ENCODE assay signal across 8 cellular contexts in genomic region chr15:49235446-49236207, GRCh38.
DNase-seq lines count a peak whose midpoint lies in the region; ATAC-seq and TF ChIP-seq lines count a peak whose summit lies in the region.

No MANE protein-coding gene starts in this region.

- no peak overlapping the region for H3K4me3 Mint-ChIP-seq in activated naive CD4-positive, alpha-beta T cell treated with anti-CD3 and anti-CD28 coated beads for 36 hours
- no peak overlapping the region for H3K4me3 Mint-ChIP-seq in glutamatergic neuron (ENCODE audit: unreplicated experiment)

- no TSS peak for BruUV-seq in Panc1 (replicated peaks; lab: Mats Ljungman, UMichigan)

- intact Hi-C loops in Panc1 (cut with micrococcal nuclease; ENCODE audit: unreplicated experiment), result loop anchor here (1.0 to 10.0 kb wide), 4 partner anchors 186 to 909 kb away; no protein-coding TSS in a partner anchor
- intact Hi-C loops in activated naive CD4-positive, alpha-beta T cell treated with anti-CD3 and anti-CD28 coated beads for 36 hours (cut with micrococcal nuclease), result loop anchor here (1.0 to 5.0 kb wide), 5 partner anchors 187 to 910 kb away; no protein-coding TSS in a partner anchor

- in situ Hi-C loops in Panc1 (cut with HindIII; ENCODE audit: low pct_unique_long_range_greater_than_20kb, low sequenced_read_pairs), result no loop called here

- no peaks in the 10 kb centered on the region for H3K9me3 ChIP-seq in Panc1 (ENCODE audit: control insufficient read depth, insufficient read depth, low read depth, low read length)

- peaks cover 3% of the 10 kb centered on the region for H3K4me1 Mint-ChIP-seq in activated naive CD4-positive, alpha-beta T cell treated with anti-CD3 and anti-CD28 coated beads for 36 hours (ENCODE audit: low read depth)
- H3K4me1 Mint-ChIP-seq in glutamatergic neuron (ENCODE audit: low read depth, unreplicated experiment), result peaks cover 4% of the 10 kb centered on the region

- DNase-seq in Daoy (ENCODE audit: low read depth) (peak; percentile 54), HS-5 (ENCODE audit: low read depth) (peak; percentile 74), Panc1 (ENCODE audit: low read depth, low spot score) (peak; percentile 56), glutamatergic neuron (peak; percentile 62), pons (ENCODE audit: low spot score) (peak; percentile 96), mesenteric fat pad (ENCODE audit: low spot score) (no peak)
- DNase-seq in activated naive CD4-positive, alpha-beta T cell treated with anti-CD3 and anti-CD28 coated beads for 36 hours, result peak; percentile 67

- H3K9me3 Mint-ChIP-seq in activated naive CD4-positive, alpha-beta T cell treated with anti-CD3 and anti-CD28 coated beads for 36 hours, result no peaks in the 10 kb centered on the region
- peaks cover 2% of the 10 kb centered on the region for H3K9me3 Mint-ChIP-seq in glutamatergic neuron (ENCODE audit: unreplicated experiment)

- ATAC-seq in GM21390 (IDR thresholded peaks at IDR 0.05; ENCODE audit: unreplicated experiment) (peak; percentile 93), Panc1 (peak; percentile 93)

- H3K36me3 Mint-ChIP-seq in activated naive CD4-positive, alpha-beta T cell treated with anti-CD3 and anti-CD28 coated beads for 36 hours (ENCODE audit: low read depth), result peaks cover 32% of the 10 kb centered on the region
- H3K36me3 Mint-ChIP-seq in glutamatergic neuron (ENCODE audit: unreplicated experiment), result peaks cover 4% of the 10 kb centered on the region

- CTCF ChIA-PET in Panc1 (lab: Charles Lee), result interaction anchor here (0.9 kb wide), 1 partner anchor 187 kb away, joined by 3 read pairs; no protein-coding TSS in a partner anchor
- CTCF ChIA-PET in activated naive CD4-positive, alpha-beta T cell treated with anti-CD3 and anti-CD28 coated beads for 36 hours (lab: Charles Lee), result interaction anchor here (0.6 to 2.9 kb wide), 10 partner anchors 80 to 1205 kb away, joined by 3 to 31 read pairs (median 4); partner anchors contain the start of genes COPS2 and FGF7

- H3K4me3 ChIP-seq in Panc1 (ENCODE audit: low read depth in 2 of 2, low read length in 2 of 2), result no peak overlapping the region

- peak; percentile 79 for TF ChIP-seq CTCF in Panc1 (IDR thresholded peaks at IDR 0.05)
- peak; percentile 69 for TF ChIP-seq CTCF in glutamatergic neuron (IDR thresholded peaks at IDR 0.05; ENCODE audit: partially characterized antibody, unreplicated experiment)

- POLR2A ChIA-PET in Panc1 (lab: Charles Lee), result no interaction called here

- no peaks in the 10 kb centered on the region for H3K4me1 ChIP-seq in Panc1 (ENCODE audit: control insufficient read depth, insufficient read depth, low read length)

- H3K36me3 ChIP-seq in Panc1 (ENCODE audit: control insufficient read depth, insufficient read depth, low read length), result peaks cover 4% of the 10 kb centered on the region; the same call in 1 of the 2 replicates

- H3K27me3 Mint-ChIP-seq in activated naive CD4-positive, alpha-beta T cell treated with anti-CD3 and anti-CD28 coated beads for 36 hours (ENCODE audit: low read depth), result no peaks in the 10 kb centered on the region
- H3K27me3 Mint-ChIP-seq in glutamatergic neuron (ENCODE audit: unreplicated experiment), result no peaks in the 10 kb centered on the region

- no peak overlapping the region for H3K27ac ChIP-seq in Panc1 (ENCODE audit: low read length)

- H3K27ac Mint-ChIP-seq in activated naive CD4-positive, alpha-beta T cell treated with anti-CD3 and anti-CD28 coated beads for 36 hours, result no peak overlapping the region
- peak overlapping the region; percentile 72 for H3K27ac Mint-ChIP-seq in glutamatergic neuron (ENCODE audit: unreplicated experiment)

- H3K27me3 ChIP-seq in Panc1 (ENCODE audit: control insufficient read depth, insufficient read depth, low read length), result no peaks in the 10 kb centered on the region
